ENCODE assay signal across 17 cellular contexts in genomic region chr4:1880332-1880731, GRCh38. TPM values are rescaled to one million over a fixed set of nuclear protein-coding genes. Genes with fewer than 3 reads are reported as not detected.
DNase-seq lines count a peak whose midpoint lies in the region; ATAC-seq and TF ChIP-seq lines count a peak whose summit lies in the region.
"Had no signal": no experiment of that assay in that cellular context is flagged by ENCODE, and none has a peak within 500 bp of the region (broad histone marks: within the 10 kb centered on the region; RNA-seq: fewer than 3 reads in every experiment).

No MANE protein-coding gene starts in this region.

- no peak overlapping the region for H3K4me3 ChIP-seq in right lobe of liver
- H3K4me3 ChIP-seq: suprapubic skin had no signal

- no peaks in the 10 kb centered on the region for H3K36me3 ChIP-seq in right lobe of liver
- H3K36me3 ChIP-seq: suprapubic skin had no signal

- peaks cover 45% of the 10 kb centered on the region for H3K4me1 Mint-ChIP-seq in activated T-helper 2 cell treated with anti-CD3 and anti-CD28 coated beads, Interferon-gamma antibody, Interleukin-2, Interleukin-4, amounts not matched to agents 10 μg/mL and 5 μg/mL and 100 μg/mL, durations not matched to agents 14 hours and 24 hours and 36 hours (ENCODE audit: low read depth)

- peaks cover 0 to 19% (median 7%) of the 10 kb centered on the region in 4 donors for H3K4me1 ChIP-seq in right lobe of liver
- H3K4me1 ChIP-seq: foreskin keratinocyte, suprapubic skin had no signal

- no peaks in the 10 kb centered on the region for H3K9me3 Mint-ChIP-seq in activated T-helper 2 cell treated with anti-CD3 and anti-CD28 coated beads, Interferon-gamma antibody, Interleukin-2, Interleukin-4, amounts not matched to agents 10 μg/mL and 5 μg/mL and 100 μg/mL, durations not matched to agents 14 hours and 24 hours and 36 hours

- intact Hi-C loops in activated T-helper 2 cell treated with anti-CD3 and anti-CD28 coated beads, Interferon-gamma antibody, Interleukin-2, Interleukin-4, amounts not matched to agents 10 μg/mL and 5 μg/mL and 100 μg/mL, durations not matched to agents 14 hours and 24 hours and 36 hours (cut with micrococcal nuclease), result no loop called here
- intact Hi-C loops in right lobe of liver (cut with DNase I), result no loop called here

- H3K9me3 ChIP-seq in right lobe of liver, result no peaks in the 10 kb centered on the region
- H3K9me3 ChIP-seq: suprapubic skin had no signal

- no peaks in the 10 kb centered on the region for H3K27me3 ChIP-seq in right lobe of liver
- H3K27me3 ChIP-seq: foreskin keratinocyte, suprapubic skin had no signal

- ATAC-seq in right lobe of liver, result peak; percentile 98 to 99 (median 98)
- ATAC-seq in GM18498 (IDR thresholded peaks at IDR 0.05; ENCODE audit: unreplicated experiment), result no peak
- ATAC-seq in HG02840 (IDR thresholded peaks at IDR 0.05; ENCODE audit: low FRiP score, unreplicated experiment), result no peak
- ATAC-seq: foreskin keratinocyte, left cardiac atrium had no signal

- H3K36me3 Mint-ChIP-seq in activated T-helper 2 cell treated with anti-CD3 and anti-CD28 coated beads, Interferon-gamma antibody, Interleukin-2, Interleukin-4, amounts not matched to agents 10 μg/mL and 5 μg/mL and 100 μg/mL, durations not matched to agents 14 hours and 24 hours and 36 hours (ENCODE audit: low read depth), result peaks cover 46% of the 10 kb centered on the region

- peak overlapping the region; percentile 32; the same call in 1 of the 2 replicates for H3K27ac ChIP-seq in 22Rv1
- peak overlapping the region in 1 of 3 donors; percentile 40 for H3K27ac ChIP-seq in right lobe of liver
- H3K27ac ChIP-seq: foreskin keratinocyte, suprapubic skin had no signal

- H3K4me3 Mint-ChIP-seq in activated T-helper 2 cell treated with anti-CD3 and anti-CD28 coated beads, Interferon-gamma antibody, Interleukin-2, Interleukin-4, amounts not matched to agents 10 μg/mL and 5 μg/mL and 100 μg/mL, durations not matched to agents 14 hours and 24 hours and 36 hours (ENCODE audit: low read depth), result no peak overlapping the region

- no peaks in the 10 kb centered on the region for H3K27me3 Mint-ChIP-seq in activated T-helper 2 cell treated with anti-CD3 and anti-CD28 coated beads, Interferon-gamma antibody, Interleukin-2, Interleukin-4, amounts not matched to agents 10 μg/mL and 5 μg/mL and 100 μg/mL, durations not matched to agents 14 hours and 24 hours and 36 hours (ENCODE audit: low read depth)

- H3K27ac Mint-ChIP-seq in activated T-helper 2 cell treated with anti-CD3 and anti-CD28 coated beads, Interferon-gamma antibody, Interleukin-2, Interleukin-4, amounts not matched to agents 10 μg/mL and 5 μg/mL and 100 μg/mL, durations not matched to agents 14 hours and 24 hours and 36 hours, result peak overlapping the region; percentile 38

- WGBS in right lobe of liver (ENCODE audit: insufficient coverage, low coverage, low lambda C conversion rate, missing lambda C conversion rate), result 47% methylated on average over 1 of the region's 1 CpG

- peak; percentile 48 for DNase-seq in EH (ENCODE audit: low read depth)
- DNase-seq in activated T-helper 2 cell treated with anti-CD3 and anti-CD28 coated beads, Interferon-gamma antibody, Interleukin-2, Interleukin-4, amounts not matched to agents 10 μg/mL and 5 μg/mL and 100 μg/mL, durations not matched to agents 14 hours and 24 hours and 36 hours (ENCODE audit: low spot score), result no peak
- DNase-seq in right lobe of liver, result peak in 1 of 3 donors; percentile 62
- DNase-seq in AG08396 (ENCODE audit: low spot score), result no peak
- DNase-seq in pons (ENCODE audit: low spot score), result no peak
- DNase-seq: activated CD4-positive, alpha-beta T cell treated with anti-CD3 and anti-CD28 coated beads, Interleukin-2, amount 50 U/mL, for 48 hours; AML-193; amygdala; foreskin keratinocyte; GOT3; left cardiac atrium; NCI-H1417 treated with DMSO at 0.1 percent for 48 hours; nucleus accumbens had no signal

- TF ChIP-seq CTCF in 22Rv1 (IDR thresholded peaks at IDR 0.05) (no peak), right lobe of liver (IDR thresholded peaks at IDR 0.05) (no peak)

- TF ChIP-seq POLR2A in right lobe of liver (IDR thresholded peaks at IDR 0.05), result no peak

RNA-seq across cellular contexts. Expression of gene NSD2, which starts 9.1 kb away (rescaled TPM):
- 208 and 214 TPM in 2 replicates for total RNA-seq in activated T-helper 2 cell treated with anti-CD3 and anti-CD28 coated beads, Interferon-gamma antibody, Interleukin-2, Interleukin-4, amounts not matched to agents 10 μg/mL and 5 μg/mL and 100 μg/mL, durations not matched to agents 14 hours and 24 hours and 36 hours
- 10 to 100 TPM; 11.4 to 19.4 (median 14.0) TPM for total RNA-seq in right lobe of liver

RNA-seq across cellular contexts. Expression of gene LETM1, which starts 24.4 kb away (rescaled TPM):
- 76.6 and 78.6 TPM in 2 replicates for total RNA-seq in activated T-helper 2 cell treated with anti-CD3 and anti-CD28 coated beads, Interferon-gamma antibody, Interleukin-2, Interleukin-4, amounts not matched to agents 10 μg/mL and 5 μg/mL and 100 μg/mL, durations not matched to agents 14 hours and 24 hours and 36 hours
- total RNA-seq in right lobe of liver, result 10 to 100 TPM; 18.1 to 31.0 (median 25.6) TPM

Comparison
In these comparisons a context has a peak if more than half of its experiments do, and no peak if none do; other contexts are left out.
1. ATAC-seq: peak in right lobe of liver (4 of 4); none in GM18498 (single experiment) and HG02840 (single experiment).
2. RNA of gene NSD2, which starts 9.1 kb away (total RNA-seq): 208 to 214 TPM in activated T-helper 2 cell treated with anti-CD3 and anti-CD28 coated beads, Interferon-gamma antibody, Interleukin-2, Interleukin-4, amounts not matched to agents 10 μg/mL and 5 μg/mL and 100 μg/mL, durations not matched to agents 14 hours and 24 hours and 36 hours; 11.4 to 19.4 TPM in right lobe of liver; every median in the first group is over 10 times any median in the second.